ENCODE assay signal across 1 cellular context in the genomic region with DNA sequence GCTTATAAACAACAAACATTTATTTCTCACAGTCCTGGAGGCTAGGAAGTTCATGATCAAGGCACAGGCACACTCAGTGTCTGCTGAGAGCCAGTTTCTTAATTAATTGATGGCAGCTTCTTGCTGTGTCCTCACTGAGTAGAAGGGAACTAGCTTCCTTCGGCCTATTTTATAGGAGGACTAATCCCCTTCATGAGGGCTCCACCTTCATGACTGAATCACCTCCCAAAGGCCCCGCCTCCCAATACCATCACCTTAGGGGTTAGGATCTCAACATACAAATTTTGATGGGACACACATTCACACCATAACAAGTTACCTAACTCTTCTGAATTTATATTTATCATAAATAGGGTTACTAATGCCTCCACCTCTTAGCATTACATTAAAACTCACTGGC.
TF ChIP-seq lines count a peak whose summit lies in the region.

No MANE protein-coding gene starts in this region.

TF ChIP-seq in GM12878, 131 proteins besides CTCF, POLR2A, EP300 and RAD21 (continued from another document):
- TF ChIP-seq, protein P1, sequence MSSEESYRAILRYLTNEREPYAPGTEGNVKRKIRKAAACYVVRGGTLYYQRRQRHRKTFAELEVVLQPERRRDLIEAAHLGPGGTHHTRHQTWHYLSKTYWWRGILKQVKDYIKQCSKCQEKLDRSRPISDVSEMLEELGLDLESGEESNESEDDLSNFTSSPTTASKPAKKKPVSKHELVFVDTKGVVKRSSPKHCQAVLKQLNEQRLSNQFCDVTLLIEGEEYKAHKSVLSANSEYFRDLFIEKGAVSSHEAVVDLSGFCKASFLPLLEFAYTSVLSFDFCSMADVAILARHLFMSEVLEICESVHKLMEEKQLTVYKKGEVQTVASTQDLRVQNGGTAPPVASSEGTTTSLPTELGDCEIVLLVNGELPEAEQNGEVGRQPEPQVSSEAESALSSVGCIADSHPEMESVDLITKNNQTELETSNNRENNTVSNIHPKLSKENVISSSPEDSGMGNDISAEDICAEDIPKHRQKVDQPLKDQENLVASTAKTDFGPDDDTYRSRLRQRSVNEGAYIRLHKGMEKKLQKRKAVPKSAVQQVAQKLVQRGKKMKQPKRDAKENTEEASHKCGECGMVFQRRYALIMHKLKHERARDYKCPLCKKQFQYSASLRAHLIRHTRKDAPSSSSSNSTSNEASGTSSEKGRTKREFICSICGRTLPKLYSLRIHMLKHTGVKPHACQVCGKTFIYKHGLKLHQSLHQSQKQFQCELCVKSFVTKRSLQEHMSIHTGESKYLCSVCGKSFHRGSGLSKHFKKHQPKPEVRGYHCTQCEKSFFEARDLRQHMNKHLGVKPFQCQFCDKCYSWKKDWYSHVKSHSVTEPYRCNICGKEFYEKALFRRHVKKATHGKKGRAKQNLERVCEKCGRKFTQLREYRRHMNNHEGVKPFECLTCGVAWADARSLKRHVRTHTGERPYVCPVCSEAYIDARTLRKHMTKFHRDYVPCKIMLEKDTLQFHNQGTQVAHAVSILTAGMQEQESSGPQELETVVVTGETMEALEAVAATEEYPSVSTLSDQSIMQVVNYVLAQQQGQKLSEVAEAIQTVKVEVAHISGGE (CRISPR knock-in tag; IDR thresholded peaks at IDR 0.05) = no peak
- TF ChIP-seq, protein P2, sequence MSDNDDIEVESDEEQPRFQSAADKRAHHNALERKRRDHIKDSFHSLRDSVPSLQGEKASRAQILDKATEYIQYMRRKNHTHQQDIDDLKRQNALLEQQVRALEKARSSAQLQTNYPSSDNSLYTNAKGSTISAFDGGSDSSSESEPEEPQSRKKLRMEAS (IDR thresholded peaks at IDR 0.05; ENCODE audit: low read depth, low read length) = no peak
- TF ChIP-seq, protein P3, sequence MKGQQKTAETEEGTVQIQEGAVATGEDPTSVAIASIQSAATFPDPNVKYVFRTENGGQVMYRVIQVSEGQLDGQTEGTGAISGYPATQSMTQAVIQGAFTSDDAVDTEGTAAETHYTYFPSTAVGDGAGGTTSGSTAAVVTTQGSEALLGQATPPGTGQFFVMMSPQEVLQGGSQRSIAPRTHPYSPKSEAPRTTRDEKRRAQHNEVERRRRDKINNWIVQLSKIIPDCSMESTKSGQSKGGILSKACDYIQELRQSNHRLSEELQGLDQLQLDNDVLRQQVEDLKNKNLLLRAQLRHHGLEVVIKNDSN (IDR thresholded peaks at IDR 0.05; ENCODE audit: borderline replicate concordance, extremely low read length, insufficient read depth, low read depth, low read length) = no peak
- TF ChIP-seq ZNF207 (IDR thresholded peaks at IDR 0.05; ENCODE audit: borderline replicate concordance) = no peak
